In the genomic region with DNA sequence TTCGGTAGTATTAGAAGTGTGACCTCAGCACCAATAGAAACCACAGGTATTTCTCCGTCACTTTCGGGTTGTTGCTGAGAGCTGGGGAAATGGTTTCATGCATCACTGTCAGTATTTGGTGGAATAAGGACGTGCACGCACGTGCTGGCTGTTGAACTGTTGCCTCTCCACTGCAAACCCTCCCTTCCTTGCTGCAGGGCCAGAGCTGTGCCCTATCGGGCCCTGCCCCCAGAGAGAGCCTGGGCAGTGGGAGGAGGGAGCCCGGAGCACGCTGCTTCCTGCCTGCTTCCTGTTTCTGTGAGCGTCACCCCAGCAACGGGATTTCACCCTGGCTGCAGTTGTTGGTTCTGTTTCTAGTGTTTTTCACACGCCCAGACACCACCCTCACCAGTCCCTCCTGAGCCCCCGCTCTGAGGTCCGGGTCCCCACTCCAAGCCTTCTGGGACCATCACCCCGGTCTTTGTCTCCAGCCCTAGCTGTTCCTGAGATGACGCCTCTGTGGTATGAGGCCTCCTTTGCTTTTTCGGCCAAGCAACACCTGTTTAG, we compare ENCODE assay signal across 8 cellular contexts. TPM values are rescaled to one million over a fixed set of nuclear protein-coding genes. Genes with fewer than 3 reads are reported as not detected.
DNase-seq lines count a peak whose midpoint lies in the region; ATAC-seq, FAIRE-seq and TF ChIP-seq lines count a peak whose summit lies in the region.

No MANE protein-coding gene starts in this region.

- H4K20me1 ChIP-seq in DOHH2 (ENCODE audit: control insufficient read depth, insufficient read depth, low read depth, low read length) (no peaks in the 10 kb centered on the region), astrocyte (ENCODE audit: insufficient read depth, low read length) (no peaks in the 10 kb centered on the region), smooth muscle cell (ENCODE audit: low read depth) (no peaks in the 10 kb centered on the region)

- H3K4me3 ChIP-seq in DOHH2 (ENCODE audit: low read length) (peak overlapping the region; percentile 73), astrocyte (ENCODE audit: insufficient read depth, low read depth, low read length) (no peak overlapping the region), smooth muscle cell (no peak overlapping the region)

- no peaks in the 10 kb centered on the region for H3K36me3 Mint-ChIP-seq in T-helper 1 cell treated with Interleukin-12 subunit alpha and Interleukin-12 subunit beta and Interleukin-4 antibody, amounts not matched to agents 30 μg/mL and 1 μg/mL, for 36 hours (ENCODE audit: low read depth)
- peaks cover 2% of the 10 kb centered on the region for H3K36me3 Mint-ChIP-seq in astrocyte (ENCODE audit: low read depth, unreplicated experiment)

- H2AFZ ChIP-seq in astrocyte (ENCODE audit: low read depth, low read length) = peak overlapping the region; percentile 19
- no peak overlapping the region for H2AFZ ChIP-seq in smooth muscle cell (ENCODE audit: low read depth)

- H3K9me3 ChIP-seq in DOHH2 (ENCODE audit: control insufficient read depth, insufficient read depth, low read length) (no peaks in the 10 kb centered on the region), astrocyte (ENCODE audit: insufficient read depth, low read depth, low read length) (no peaks in the 10 kb centered on the region), smooth muscle cell (replicated peaks; ENCODE audit: low read depth) (no peaks in the 10 kb centered on the region)

- 26% methylated on average over 17 of the region's 17 CpGs for WGBS in smooth muscle cell (ENCODE audit: low lambda C conversion rate)

- H3K27ac Mint-ChIP-seq in T-helper 1 cell treated with Interleukin-12 subunit alpha and Interleukin-12 subunit beta and Interleukin-4 antibody, amounts not matched to agents 30 μg/mL and 1 μg/mL, for 36 hours = peak overlapping the region; percentile 87
- H3K27ac Mint-ChIP-seq in astrocyte (ENCODE audit: unreplicated experiment) = peak overlapping the region; percentile 97

- H3K9ac ChIP-seq in astrocyte (ENCODE audit: low read length) (peak overlapping the region; percentile 80), smooth muscle cell (ENCODE audit: low read depth) (peak overlapping the region; percentile 75)

- H3F3A ChIP-seq in DOHH2 (ENCODE audit: control insufficient read depth, insufficient read depth) = peaks cover 29% of the 10 kb centered on the region
- no peaks in the 10 kb centered on the region for H3F3A ChIP-seq in smooth muscle cell (ENCODE audit: low read depth)

- DNase-seq in KG1 (lab: John Stamatoyannopoulos, UW) (peak; percentile 66), astrocyte (ENCODE audit: low read depth) (peak; percentile 91), iPS-NIHi11 (ENCODE audit: low spot score) (peak; percentile 74), smooth muscle cell (lab: John Stamatoyannopoulos, UW; ENCODE audit: unreplicated experiment) (no peak), NCI-H1694 (lab: John Stamatoyannopoulos, UW) (no peak)

- peak; percentile 73 for ATAC-seq in GM21737 (IDR thresholded peaks at IDR 0.05; ENCODE audit: unreplicated experiment)

- H3K27ac ChIP-seq in DOHH2 (ENCODE audit: low read depth, low read length) = peak overlapping the region; percentile 73
- peak overlapping the region; percentile 74 for H3K27ac ChIP-seq in astrocyte (ENCODE audit: low read depth, low read length)
- peak overlapping the region; percentile 88 for H3K27ac ChIP-seq in smooth muscle cell (ENCODE audit: low read depth)

- H3K4me2 ChIP-seq in DOHH2 (ENCODE audit: low read length) = peak overlapping the region; percentile 93
- H3K4me2 ChIP-seq in astrocyte (ENCODE audit: low read length) = peak overlapping the region; percentile 81
- peak overlapping the region; percentile 79 for H3K4me2 ChIP-seq in smooth muscle cell

- H3K9me2 ChIP-seq in DOHH2 (replicated peaks; ENCODE audit: control insufficient read depth, low read length) = no peaks in the 10 kb centered on the region

- H3K79me2 ChIP-seq in DOHH2 (ENCODE audit: control insufficient read depth, low read length) (no peaks in the 10 kb centered on the region), astrocyte (ENCODE audit: insufficient read depth, low read length) (peaks cover 20% of the 10 kb centered on the region), smooth muscle cell (ENCODE audit: low read depth) (peaks cover 14% of the 10 kb centered on the region)

- TF ChIP-seq CTCF in DOHH2 (IDR thresholded peaks at IDR 0.05; ENCODE audit: low read depth, low read length, poor library complexity, severe bottlenecking) (no peak), astrocyte (IDR thresholded peaks at IDR 0.05; ENCODE audit: insufficient read depth, low read depth, low read length) (no peak), smooth muscle cell (IDR thresholded peaks at IDR 0.05; ENCODE audit: borderline replicate concordance, insufficient read depth, poor library complexity, severe bottlenecking) (no peak)

- no peak for FAIRE-seq in astrocyte (lab: Jason Lieb, UNC)

- peaks cover 85% of the 10 kb centered on the region for H3K4me1 ChIP-seq in DOHH2 (ENCODE audit: control insufficient read depth, low read length)
- peaks cover 49% of the 10 kb centered on the region for H3K4me1 ChIP-seq in astrocyte (ENCODE audit: insufficient read depth, low read length)
- peaks cover 12% of the 10 kb centered on the region for H3K4me1 ChIP-seq in smooth muscle cell (ENCODE audit: low read depth)

- no peaks in the 10 kb centered on the region for H3K36me3 ChIP-seq in DOHH2 (ENCODE audit: control insufficient read depth, low read length)
- no peaks in the 10 kb centered on the region for H3K36me3 ChIP-seq in astrocyte (ENCODE audit: insufficient read depth, low read length)
- no peaks in the 10 kb centered on the region for H3K36me3 ChIP-seq in smooth muscle cell (ENCODE audit: low read depth)

- peak overlapping the region; percentile 70 for H3K4me3 Mint-ChIP-seq in T-helper 1 cell treated with Interleukin-12 subunit alpha and Interleukin-12 subunit beta and Interleukin-4 antibody, amounts not matched to agents 30 μg/mL and 1 μg/mL, for 36 hours
- peak overlapping the region; percentile 72 for H3K4me3 Mint-ChIP-seq in astrocyte (ENCODE audit: unreplicated experiment)

- peaks cover 12% of the 10 kb centered on the region for H3K27me3 Mint-ChIP-seq in T-helper 1 cell treated with Interleukin-12 subunit alpha and Interleukin-12 subunit beta and Interleukin-4 antibody, amounts not matched to agents 30 μg/mL and 1 μg/mL, for 36 hours (ENCODE audit: low read depth)
- no peaks in the 10 kb centered on the region for H3K27me3 Mint-ChIP-seq in astrocyte (ENCODE audit: low read depth, unreplicated experiment)

- H3K9me3 Mint-ChIP-seq in T-helper 1 cell treated with Interleukin-12 subunit alpha and Interleukin-12 subunit beta and Interleukin-4 antibody, amounts not matched to agents 30 μg/mL and 1 μg/mL, for 36 hours = no peaks in the 10 kb centered on the region
- no peaks in the 10 kb centered on the region for H3K9me3 Mint-ChIP-seq in astrocyte (ENCODE audit: unreplicated experiment)

- peaks cover 45% of the 10 kb centered on the region for H3K4me1 Mint-ChIP-seq in T-helper 1 cell treated with Interleukin-12 subunit alpha and Interleukin-12 subunit beta and Interleukin-4 antibody, amounts not matched to agents 30 μg/mL and 1 μg/mL, for 36 hours (ENCODE audit: low read depth)
- peaks cover 39% of the 10 kb centered on the region for H3K4me1 Mint-ChIP-seq in astrocyte (ENCODE audit: low read depth, unreplicated experiment)

- H3K27me3 ChIP-seq in DOHH2 (ENCODE audit: control insufficient read depth, low read length) (no peaks in the 10 kb centered on the region), astrocyte (ENCODE audit: insufficient read depth, low read length) (no peaks in the 10 kb centered on the region), smooth muscle cell (ENCODE audit: low read depth) (no peaks in the 10 kb centered on the region)

RNA-seq across cellular contexts. Expression of a gene that starts 47.4 kb away (rescaled TPM):
- total RNA-seq in astrocyte (83.3 and 84.1 TPM in 2 replicates), smooth muscle cell (36.2 and 49.5 TPM in 2 replicates)
- polyA plus RNA-seq in smooth muscle cell = 65.1 and 82.7 TPM in 2 replicates

Comparison
In these comparisons a context has a peak if more than half of its experiments do, and no peak if none do; other contexts are left out.
1. DNase-seq: peak in KG1 (single experiment), astrocyte (single experiment) and iPS-NIHi11 (single experiment); none in smooth muscle cell (single experiment) and NCI-H1694 (single experiment).
2. Peak in every context shown above with its lines, with median percentiles within 50 percentile points of each other: H3K27ac ChIP-seq and H3K4me2 ChIP-seq.